1 cellular context compared by ENCODE assay signal in genomic region chr22:32753591-32753990, GRCh38.
TF ChIP-seq lines count a peak whose summit lies in the region.

No MANE protein-coding gene starts in this region.

TF ChIP-seq in WTC11, 78 proteins besides CTCF, POLR2A, EP300 and RAD21 (continued from another document):
- TF ChIP-seq FOXP4 (CRISPR knock-in tag; IDR thresholded peaks at IDR 0.05) = no peak
- TF ChIP-seq ZNF396 (CRISPR knock-in tag; IDR thresholded peaks at IDR 0.05; ENCODE audit: borderline replicate concordance) = no peak
TF ChIP-seq in WTC11: peak in this region for 0.
